ENCODE assay signal across 17 cellular contexts in the genomic region with DNA sequence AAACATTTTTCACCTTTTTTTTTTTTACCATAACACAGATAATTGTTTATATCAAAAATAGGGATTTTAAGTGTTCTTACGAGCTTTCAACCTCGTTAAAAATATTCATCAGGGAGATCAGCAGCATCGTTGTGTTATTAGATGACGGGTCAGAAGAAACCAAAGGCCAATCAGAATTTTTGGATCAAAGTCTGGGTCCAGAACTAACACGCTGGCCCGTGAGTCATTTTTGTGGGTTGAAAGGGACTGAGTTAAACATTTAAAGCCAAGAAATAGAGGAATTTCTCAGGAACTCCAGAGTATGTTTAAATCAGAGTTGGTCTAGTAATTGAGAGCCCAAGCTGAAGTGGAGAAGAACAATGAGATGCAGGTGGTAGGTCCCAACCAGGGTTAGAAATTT.
"Had no signal": no experiment of that assay in that cellular context is flagged by ENCODE, and none has a peak within 500 bp of the region (broad histone marks: within the 10 kb centered on the region; RNA-seq: fewer than 3 reads in every experiment).

No MANE protein-coding gene starts in this region.

- H3K27ac Mint-ChIP-seq: naive thymus-derived CD8-positive, alpha-beta T cell; stimulated activated effector memory CD8-positive, alpha-beta T cell treated with anti-CD3 and anti-CD28 coated beads, Interleukin-12 subunit alpha, Interleukin-12 subunit beta, amount 100 ng/mL, for 72 hours; stimulated activated naive CD8-positive, alpha-beta T cell treated with anti-CD3 and anti-CD28 coated beads, Interleukin-15, Interleukin-2, amounts not matched to agents 100 ng/mL and 50 ng/mL, for 24 hours had no signal

- H3K36me3 ChIP-seq: heart left ventricle, neutrophil, tibial artery, upper lobe of left lung, vagina had no signal

- H3K4me1 Mint-ChIP-seq: naive thymus-derived CD8-positive, alpha-beta T cell; stimulated activated effector memory CD8-positive, alpha-beta T cell treated with anti-CD3 and anti-CD28 coated beads, Interleukin-12 subunit alpha, Interleukin-12 subunit beta, amount 100 ng/mL, for 72 hours had no signal

- H3K9me3 Mint-ChIP-seq: stimulated activated naive CD8-positive, alpha-beta T cell treated with anti-CD3 and anti-CD28 coated beads, Interleukin-15, Interleukin-2, amounts not matched to agents 100 ng/mL and 50 ng/mL, for 24 hours had no signal

- H3K4me3 Mint-ChIP-seq: naive thymus-derived CD8-positive, alpha-beta T cell; stimulated activated effector memory CD8-positive, alpha-beta T cell treated with anti-CD3 and anti-CD28 coated beads, Interleukin-12 subunit alpha, Interleukin-12 subunit beta, amount 100 ng/mL, for 72 hours; stimulated activated naive CD8-positive, alpha-beta T cell treated with anti-CD3 and anti-CD28 coated beads, Interleukin-15, Interleukin-2, amounts not matched to agents 100 ng/mL and 50 ng/mL, for 24 hours had no signal

- H3K4me3 ChIP-seq: heart left ventricle, tibial artery, vagina had no signal

- H3K27ac ChIP-seq: neutrophil, tibial artery, vagina had no signal

- H3K4me1 ChIP-seq: heart left ventricle, tibial artery, upper lobe of left lung had no signal

- FAIRE-seq: endometrium, frontal cortex had no signal

- H3K9me3 ChIP-seq: heart left ventricle, neutrophil, tibial artery, upper lobe of left lung, vagina had no signal

- DNase-seq: effector memory CD4-positive, alpha-beta T cell; heart left ventricle; hypothalamus; islet precursor cell; mammary epithelial cell; naive thymus-derived CD8-positive, alpha-beta T cell; posterior cingulate gyrus; stimulated activated CD4-positive, alpha-beta T cell treated with anti-CD3 and anti-CD28 coated beads, Interleukin-2, amount 100 ng/mL, for 48 hours; stimulated activated CD8-positive, alpha-beta memory T cell treated with anti-CD3 and anti-CD28 coated beads, Interleukin-4, amount 100 ng/mL, for 48 hours; tibial artery; upper lobe of left lung had no signal

- H3K27me3 Mint-ChIP-seq: naive thymus-derived CD8-positive, alpha-beta T cell; stimulated activated naive CD8-positive, alpha-beta T cell treated with anti-CD3 and anti-CD28 coated beads, Interleukin-15, Interleukin-2, amounts not matched to agents 100 ng/mL and 50 ng/mL, for 24 hours had no signal

- H3K27me3 ChIP-seq: heart left ventricle, neutrophil, tibial artery, upper lobe of left lung, vagina had no signal

- H3K36me3 Mint-ChIP-seq: naive thymus-derived CD8-positive, alpha-beta T cell; stimulated activated effector memory CD8-positive, alpha-beta T cell treated with anti-CD3 and anti-CD28 coated beads, Interleukin-12 subunit alpha, Interleukin-12 subunit beta, amount 100 ng/mL, for 72 hours had no signal
